Comparison of ENCODE assay signal across 1 cellular context in genomic region chr1:115036814-115037535, GRCh38.
TF ChIP-seq lines count a peak whose summit lies in the region.

No MANE protein-coding gene starts in this region.

TF ChIP-seq in HepG2, 621 proteins besides CTCF, POLR2A, EP300 and RAD21 (continued from another document):
- TF ChIP-seq CEBPG (CRISPR knock-in tag; IDR thresholded peaks at IDR 0.05) (0 out of 2 replicates have a peak, but pooled peaks have one; percentile 27), ZNF292 (CRISPR knock-in tag; IDR thresholded peaks at IDR 0.05; ENCODE audit: borderline replicate concordance, low read depth) (peak; percentile 81; the same call in 1 of the 2 replicates), TEAD2 (CRISPR knock-in tag; IDR thresholded peaks at IDR 0.05) (no peak), MEF2D (CRISPR knock-in tag; IDR thresholded peaks at IDR 0.05) (peak; percentile 95), ATF1 (CRISPR knock-in tag; IDR thresholded peaks at IDR 0.05) (no peak), ZBTB21 (CRISPR knock-in tag; IDR thresholded peaks at IDR 0.05) (no peak), ZNF431 (CRISPR knock-in tag; IDR thresholded peaks at IDR 0.05; ENCODE audit: borderline replicate concordance, low read depth) (no peak), ZNF710 (CRISPR knock-in tag; IDR thresholded peaks at IDR 0.05; ENCODE audit: borderline replicate concordance) (0 out of 2 replicates have a peak, but pooled peaks have one; percentile 40), ZMYM3 (CRISPR knock-in tag; IDR thresholded peaks at IDR 0.05) (peak; percentile 45; the same call in 1 of the 2 replicates), MED1 (CRISPR knock-in tag; IDR thresholded peaks at IDR 0.05) (peak; percentile 30; the same call in 1 of the 2 replicates), HNRNPL (IDR thresholded peaks at IDR 0.05; ENCODE audit: low read depth, low read length) (no peak), ZNF383 (CRISPR knock-in tag; IDR thresholded peaks at IDR 0.05; ENCODE audit: borderline replicate concordance) (peak; percentile 48; the same call in 1 of the 2 replicates), SRSF9 (IDR thresholded peaks at IDR 0.05; ENCODE audit: borderline replicate concordance, insufficient read depth, low read depth, low read length, poor library complexity, severe bottlenecking) (no peak), KDM6A (CRISPR knock-in tag; IDR thresholded peaks at IDR 0.05; ENCODE audit: low read depth) (peak; percentile 61; the same call in 1 of the 2 replicates), DDIT3 (CRISPR knock-in tag; IDR thresholded peaks at IDR 0.05) (no peak), RORA (CRISPR knock-in tag; IDR thresholded peaks at IDR 0.05) (no peak), ZFYVE20 (CRISPR knock-in tag; IDR thresholded peaks at IDR 0.05; ENCODE audit: borderline replicate concordance, low read depth) (no peak), SRF (IDR thresholded peaks at IDR 0.05; ENCODE audit: low read depth, low read length) (peak; percentile 95), ASH2L (IDR thresholded peaks at IDR 0.05; ENCODE audit: insufficient read length, low read depth, low read length) (peak; percentile 8), SIN3A (IDR thresholded peaks at IDR 0.05; ENCODE audit: borderline replicate concordance, low read depth, low read length) (no peak), SNAPC2 (CRISPR knock-in tag; IDR thresholded peaks at IDR 0.05) (no peak), ETV5 (CRISPR knock-in tag; IDR thresholded peaks at IDR 0.05; ENCODE audit: borderline replicate concordance) (no peak), ZNF30 (CRISPR knock-in tag; IDR thresholded peaks at IDR 0.05) (no peak), ZNF768 (CRISPR knock-in tag; IDR thresholded peaks at IDR 0.05) (no peak), MAFF (IDR thresholded peaks at IDR 0.05; ENCODE audit: low read depth, low read length) (no peak), ZNF7 (CRISPR knock-in tag; IDR thresholded peaks at IDR 0.05) (no peak), NR2C2 (CRISPR knock-in tag; IDR thresholded peaks at IDR 0.05; ENCODE audit: borderline replicate concordance) (no peak), ZC3H13 (CRISPR knock-in tag; IDR thresholded peaks at IDR 0.05) (no peak), KIAA2018 (CRISPR knock-in tag; IDR thresholded peaks at IDR 0.05; ENCODE audit: borderline replicate concordance) (no peak), MEIS2 (CRISPR knock-in tag; IDR thresholded peaks at IDR 0.05) (no peak), GTF2F1 (IDR thresholded peaks at IDR 0.05; ENCODE audit: low read length) (no peak), TP53 (CRISPR knock-in tag; conservative IDR thresholded peaks at IDR 0.05) (0 out of 2 replicates have a peak, but pooled peaks have one; percentile 47), SOX6 (IDR thresholded peaks at IDR 0.05) (no peak), SOX6 (CRISPR knock-in tag; IDR thresholded peaks at IDR 0.05) (peak; percentile 66; the same call in 1 of the 2 replicates), ZMYM4 (CRISPR knock-in tag; IDR thresholded peaks at IDR 0.05) (peak; percentile 80), ZFP82 (CRISPR knock-in tag; IDR thresholded peaks at IDR 0.05; ENCODE audit: borderline replicate concordance) (no peak), NCOA1 (CRISPR knock-in tag; IDR thresholded peaks at IDR 0.05) (0 out of 2 replicates have a peak, but pooled peaks have one; percentile 32), NONO (IDR thresholded peaks at IDR 0.05) (no peak), NONO (CRISPR knock-in tag; conservative IDR thresholded peaks at IDR 0.05) (peak; percentile 57; the same call in 1 of the 2 replicates), ZNF629 (CRISPR knock-in tag; conservative IDR thresholded peaks at IDR 0.05) (no peak), E2F2 (CRISPR knock-in tag; IDR thresholded peaks at IDR 0.05; ENCODE audit: borderline replicate concordance) (no peak), PHF21A (CRISPR knock-in tag; IDR thresholded peaks at IDR 0.05) (no peak), MIXL1 (CRISPR knock-in tag; IDR thresholded peaks at IDR 0.05) (peak; percentile 88), TSC22D2 (CRISPR knock-in tag; IDR thresholded peaks at IDR 0.05; ENCODE audit: borderline replicate concordance) (no peak), FOXO1 (CRISPR knock-in tag; IDR thresholded peaks at IDR 0.05) (no peak; the same call in 1 of the 2 replicates), ZMAT3 (CRISPR knock-in tag; conservative IDR thresholded peaks at IDR 0.05) (no peak), ZKSCAN1 (IDR thresholded peaks at IDR 0.05; ENCODE audit: low read length) (peak; percentile 63; the same call in 1 of the 2 replicates), ISX (CRISPR knock-in tag; conservative IDR thresholded peaks at IDR 0.05) (no peak), GATAD1 (CRISPR knock-in tag; IDR thresholded peaks at IDR 0.05) (no peak), GPBP1L1 (CRISPR knock-in tag; IDR thresholded peaks at IDR 0.05) (no peak), TMF1 (CRISPR knock-in tag; IDR thresholded peaks at IDR 0.05; ENCODE audit: low read depth) (no peak), SMAD1 (CRISPR knock-in tag; IDR thresholded peaks at IDR 0.05; ENCODE audit: borderline replicate concordance, low read depth) (no peak), YEATS4 (CRISPR knock-in tag; IDR thresholded peaks at IDR 0.05; ENCODE audit: borderline replicate concordance) (peak; percentile 54; the same call in 1 of the 2 replicates), PATZ1 (CRISPR knock-in tag; IDR thresholded peaks at IDR 0.05) (peak; percentile 67; the same call in 1 of the 2 replicates), CEBPB (IDR thresholded peaks at IDR 0.05; ENCODE audit: borderline replicate concordance, low read depth, low read length) (no peak), EEA1 (CRISPR knock-in tag; IDR thresholded peaks at IDR 0.05; ENCODE audit: borderline replicate concordance) (no peak), POGZ (CRISPR knock-in tag; IDR thresholded peaks at IDR 0.05) (peak; percentile 70)
